ENCODE assay signal across 8 cellular contexts in the genomic region with DNA sequence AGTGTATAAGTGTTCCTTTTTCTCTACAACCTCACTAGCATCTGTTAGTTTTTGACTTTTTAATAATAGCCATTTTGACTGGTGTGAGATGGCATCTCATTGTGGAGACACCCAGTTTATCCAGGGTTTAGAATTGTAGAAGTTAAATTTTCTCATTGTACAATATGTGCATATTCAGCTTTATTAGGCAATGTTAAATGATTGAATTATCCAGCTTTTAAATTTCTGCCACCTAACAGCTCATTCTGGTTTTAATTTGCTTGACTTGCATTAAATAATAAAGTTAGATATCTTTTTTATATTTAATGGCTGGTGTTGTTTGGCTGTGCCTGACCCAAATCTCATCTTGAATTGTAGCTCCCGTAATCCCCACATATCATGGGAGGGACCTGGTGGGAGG.
"Had no signal": no experiment of that assay in that cellular context is flagged by ENCODE, and none has a peak within 500 bp of the region (broad histone marks: within the 10 kb centered on the region; RNA-seq: fewer than 3 reads in every experiment).

No MANE protein-coding gene starts in this region.

- DNase-seq: GDM1, GF-D8 had no signal

- FAIRE-seq: G401.6, GM12878, GM12891, GM12892, GM18507, GM19239 had no signal

- ATAC-seq: GM12878 had no signal

- H3K4me3 ChIP-seq: GM12878 had no signal
